Comparison of ENCODE assay signal across 8 cellular contexts in the genomic region with DNA sequence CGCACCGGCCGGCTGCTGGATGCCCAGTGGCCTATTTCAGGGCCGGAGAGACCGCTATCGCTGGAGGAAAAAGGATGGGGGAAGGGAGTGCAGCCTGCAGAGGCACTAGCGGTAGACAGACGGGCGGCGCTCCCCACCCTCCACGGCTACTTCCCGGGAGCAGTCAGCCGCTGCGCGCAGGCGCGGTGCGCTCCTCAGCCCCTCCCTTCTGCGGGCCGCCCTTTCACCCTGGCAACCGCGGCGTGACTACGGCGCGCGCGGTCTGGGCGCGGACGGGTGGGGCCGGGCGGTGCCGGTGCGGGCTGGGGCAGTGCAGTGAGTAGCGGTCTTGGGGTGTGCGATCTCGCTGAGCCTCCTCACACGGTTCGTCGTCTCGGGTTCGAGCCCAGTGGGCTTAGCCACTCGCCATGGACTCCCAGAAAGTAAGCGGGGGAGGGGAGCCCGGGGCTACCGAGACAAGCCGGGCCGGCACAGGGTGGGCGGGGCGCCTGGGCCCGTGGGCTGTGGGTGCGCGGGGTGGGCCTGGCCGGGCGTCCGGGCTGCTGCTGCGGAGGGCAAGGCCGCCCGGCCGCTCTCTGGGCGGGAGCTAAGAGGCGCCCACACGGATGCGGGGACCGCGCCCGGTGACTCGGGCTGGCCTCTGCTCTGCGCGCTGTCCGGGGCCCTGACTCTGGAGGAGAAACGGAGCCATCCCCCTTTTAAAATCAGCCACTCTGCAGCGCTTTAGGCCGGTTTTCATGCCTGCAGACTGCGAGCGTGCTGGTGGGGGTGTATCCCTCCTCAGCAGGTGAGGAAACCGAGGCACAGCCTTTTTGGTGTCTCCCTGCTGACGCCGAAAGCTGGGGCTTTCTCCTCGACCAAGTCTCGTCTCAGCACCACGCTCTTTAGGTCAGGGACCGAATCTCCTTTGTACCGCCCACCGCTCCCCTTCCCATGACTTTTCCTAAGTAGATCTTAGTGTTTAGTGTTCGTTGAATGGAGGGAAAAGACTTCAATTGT. TPM values are rescaled to one million over a fixed set of nuclear protein-coding genes. Genes with fewer than 3 reads are reported as not detected.
DNase-seq lines count a peak whose midpoint lies in the region; ATAC-seq, FAIRE-seq and TF ChIP-seq lines count a peak whose summit lies in the region.

A gene (plus strand): TSS at position 221 of the 999 bp plus-strand sequence. CDS start 187 bp downstream, at position 408.

- H3K36me3 Mint-ChIP-seq in CD14-positive monocyte: no peaks in the 10 kb centered on the region
- no peaks in the 10 kb centered on the region for H3K36me3 Mint-ChIP-seq in activated CD4-positive, alpha-beta T cell treated with anti-CD3 and anti-CD28 coated beads, Interleukin-2, amount 10 ng/mL, durations not matched to agents 7 days and 5 days (ENCODE audit: low read depth)

- no peaks in the 10 kb centered on the region for H3K9me3 ChIP-seq in HepG2 (ENCODE audit: low read length)

- H3K4me2 ChIP-seq in HepG2 (ENCODE audit: low read depth, low read length): peak within 1 kb of the TSS; percentile 81

- no peaks in the 10 kb centered on the region; a peak in 1 of 5 replicates for H3K36me3 ChIP-seq in HepG2 (replicated peaks in 1 of 2; ENCODE audit: control insufficient read depth in 1 of 2, insufficient read depth in 2 of 2, low read length in 2 of 2)

- FAIRE-seq in HepG2 (lab: Jason Lieb, UNC): no peak

- peak within 1 kb of the TSS; percentile 74 for H3K27ac ChIP-seq in HepG2 (ENCODE audit: extremely low read length, insufficient read depth, low read length)

- peak; percentile 92 for ATAC-seq in GM19328 (IDR thresholded peaks at IDR 0.05; ENCODE audit: unreplicated experiment)
- ATAC-seq in HG03460 (IDR thresholded peaks at IDR 0.05; ENCODE audit: unreplicated experiment): peak; percentile 95
- ATAC-seq in HepG2: peak; percentile 95

- no peaks in the 10 kb centered on the region; a peak in 1 of 5 replicates for H3K27me3 ChIP-seq in HepG2 (ENCODE audit: control insufficient read depth in 1 of 2, insufficient read depth in 2 of 2, low read length in 2 of 2)

- peaks cover 0 to 5% (median 4%) of the 10 kb centered on the region in 3 donors for H3K27me3 Mint-ChIP-seq in CD14-positive monocyte (ENCODE audit: low read depth in 3 of 3)
- no peaks in the 10 kb centered on the region for H3K27me3 Mint-ChIP-seq in activated CD4-positive, alpha-beta T cell treated with anti-CD3 and anti-CD28 coated beads, Interleukin-2, amount 10 ng/mL, durations not matched to agents 7 days and 5 days

- intact Hi-C loops in CD14-positive monocyte (cut with micrococcal nuclease): no loop called here
- intact Hi-C loops in HepG2 (cut with micrococcal nuclease; ENCODE audit: unreplicated experiment): loop anchor here (1.0 to 10.0 kb wide), 4 partner anchors 27 to 247 kb away; a partner anchor contains a TSS

- POLR2A ChIA-PET in activated CD4-positive, alpha-beta T cell treated with anti-CD3 and anti-CD28 coated beads, Interleukin-2, amount 10 ng/mL, durations not matched to agents 7 days and 5 days (lab: Charles Lee): no interaction called here
- POLR2A ChIA-PET in HepG2 (lab: Yijun Ruan, JAX): interaction anchor here (1.0 to 4.0 kb wide), 2 partner anchors 15 to 30 kb away, joined by 4 to 19 read pairs; no protein-coding TSS in a partner anchor

- H3K4me1 Mint-ChIP-seq in CD14-positive monocyte: peaks cover 17% of the 10 kb centered on the region
- H3K4me1 Mint-ChIP-seq in activated CD4-positive, alpha-beta T cell treated with anti-CD3 and anti-CD28 coated beads, Interleukin-2, amount 10 ng/mL, durations not matched to agents 7 days and 5 days: peaks cover 27% of the 10 kb centered on the region

- peak within 1 kb of the TSS; percentile 83 to 90 (median 89) for H3K4me3 ChIP-seq in HepG2 (replicated peaks in 1 of 3; ENCODE audit: insufficient read depth in 1 of 3, low read depth in 2 of 3, low read length in 3 of 3)

- TF ChIP-seq CTCF in CD14-positive monocyte (IDR thresholded peaks at IDR 0.05) (peak; percentile 9), HepG2 (CRISPR knock-in tag; IDR thresholded peaks at IDR 0.05) (peak; percentile 80)

- CTCF ChIA-PET in activated CD4-positive, alpha-beta T cell treated with anti-CD3 and anti-CD28 coated beads, Interleukin-2, amount 10 ng/mL, durations not matched to agents 7 days and 5 days (lab: Charles Lee): interaction anchor here (1.0 kb wide), 1 partner anchor 695 kb away, joined by 3 read pairs; no protein-coding TSS in a partner anchor
- CTCF ChIA-PET in HepG2 (lab: Yijun Ruan, JAX; ENCODE audit: low intra/inter-chr PET ratio, low total read pairs): no interaction called here

- no peak within 1 kb of the TSS for H2AFZ ChIP-seq in HepG2 (ENCODE audit: low read length)

- peaks cover 44% of the 10 kb centered on the region for H3K79me2 ChIP-seq in HepG2 (ENCODE audit: insufficient read depth, low read length)

- H3K4me1 ChIP-seq in HepG2 (ENCODE audit: insufficient read depth, low read length): peaks cover 75% of the 10 kb centered on the region

- H4K20me1 ChIP-seq in HepG2 (ENCODE audit: insufficient read depth, low read length): no peaks in the 10 kb centered on the region

- in situ Hi-C loops in HepG2 (cut with HindIII; ENCODE audit: extremely low pct_ligation_motif_present, low pct_unique_long_range_greater_than_20kb): no loop called here

- WGBS in HepG2 (ENCODE audit: low lambda C conversion rate): 0% methylated on average over 26 of the region's 87 CpGs

- H3K4me3 Mint-ChIP-seq in CD14-positive monocyte: peak within 1 kb of the TSS; percentile 83 to 91
- H3K4me3 Mint-ChIP-seq in activated CD4-positive, alpha-beta T cell treated with anti-CD3 and anti-CD28 coated beads, Interleukin-2, amount 10 ng/mL, durations not matched to agents 7 days and 5 days: peak within 1 kb of the TSS; percentile 74

- peak; percentile 74 for TF ChIP-seq RAD21 in HepG2 (CRISPR knock-in tag; IDR thresholded peaks at IDR 0.05)

- H3K27ac Mint-ChIP-seq in CD14-positive monocyte: peak within 1 kb of the TSS; percentile 69 to 90 (median 80)
- peak within 1 kb of the TSS; percentile 79 for H3K27ac Mint-ChIP-seq in activated CD4-positive, alpha-beta T cell treated with anti-CD3 and anti-CD28 coated beads, Interleukin-2, amount 10 ng/mL, durations not matched to agents 7 days and 5 days

- H3K9me3 Mint-ChIP-seq in CD14-positive monocyte: peaks cover 0 to 4% (median 0%) of the 10 kb centered on the region in 7 donors
- H3K9me3 Mint-ChIP-seq in activated CD4-positive, alpha-beta T cell treated with anti-CD3 and anti-CD28 coated beads, Interleukin-2, amount 10 ng/mL, durations not matched to agents 7 days and 5 days: no peaks in the 10 kb centered on the region

- H3K9ac ChIP-seq in HepG2 (ENCODE audit: insufficient read depth, low read depth, low read length): peak within 1 kb of the TSS; percentile 81

- TF ChIP-seq POLR2A in HepG2 (IDR thresholded peaks at IDR 0.05; ENCODE audit: insufficient read depth in 1 of 2, low read depth in 2 of 2, low read length in 2 of 2): peak in 1 of 2 experiments; percentile 79; a peak in 3 of 4 replicates

- TF ChIP-seq EP300 in HepG2 (IDR thresholded peaks at IDR 0.05; ENCODE audit: low read depth in 2 of 2, low read length in 2 of 2): no peak
- TF ChIP-seq EP300 in HepG2 (CRISPR knock-in tag; IDR thresholded peaks at IDR 0.05; ENCODE audit: borderline replicate concordance): peak; percentile 13; the same call in 1 of the 2 replicates

- DNase-seq in CD14-positive monocyte (ENCODE audit: low spot score): peak; percentile 91
- DNase-seq in NCI-H524 (lab: John Stamatoyannopoulos, UW): peak; percentile 92 to 94
- peak; percentile 85 for DNase-seq in activated CD4-positive, alpha-beta T cell treated with anti-CD3 and anti-CD28 coated beads, Interleukin-2, amount 10 ng/mL, durations not matched to agents 7 days and 5 days
- peak; percentile 76 for DNase-seq in dedifferentiated amniotic fluid mesenchymal stem cell (ENCODE audit: extremely low spot score)
- peak; percentile 84 for DNase-seq in HepG2 (ENCODE audit: low spot score)
- DNase-seq in stimulated activated CD4-positive, alpha-beta T cell treated with anti-CD3 and anti-CD28 coated beads, Interleukin-4, amount 100 ng/mL, for 1 hour: peak; percentile 80

- BruUV-seq in HepG2 (replicated peaks; lab: Mats Ljungman, UMichigan): no TSS peak

TF ChIP-seq in HepG2, 621 proteins besides CTCF, POLR2A, EP300 and RAD21 (continues in another document):
- TF ChIP-seq FIP1L1 (IDR thresholded peaks at IDR 0.05; ENCODE audit: borderline replicate concordance, insufficient read depth, low read depth, low read length): no peak

RNA-seq across cellular contexts. Expression of the gene that starts here (rescaled TPM):
- 1 to 10 TPM in 1 of 2 donors, under 1 TPM in 1; 0.96 to 3.2 TPM for polyA plus RNA-seq in CD14-positive monocyte
- total RNA-seq in activated CD4-positive, alpha-beta T cell treated with anti-CD3 and anti-CD28 coated beads, Interleukin-2, amount 10 ng/mL, durations not matched to agents 7 days and 5 days: 1 to 10 TPM; 8.1 TPM
- total RNA-seq in HepG2 (2016; rRNA removed; fragmentation: Illumina TruSeq; extraction: Trizol): 2.8 and 5.1 TPM in 2 replicates
- total RNA-seq in HepG2 (2016; cell fraction: cytosol; rRNA removed; fragmentation: Illumina TruSeq; extraction: Trizol; ENCODE audit: low read depth): 4.7 and 6.0 TPM in 2 replicates
- total RNA-seq in HepG2 (2016; cell fraction: insoluble cytoplasmic fraction; rRNA removed; fragmentation: Illumina TruSeq; extraction: Trizol): 3.0 and 5.1 TPM in 2 replicates
- 2.3 and 2.5 TPM in 2 replicates for total RNA-seq in HepG2 (2016; cell fraction: membrane; rRNA removed; fragmentation: Illumina TruSeq; extraction: Trizol)
- total RNA-seq in HepG2 (2016; cell fraction: nucleus; rRNA removed; fragmentation: Illumina TruSeq; extraction: Trizol): 23.8 and 25.5 TPM in 2 replicates
- 4.1 and 4.2 TPM in 2 replicates for polyA plus RNA-seq in HepG2 (2011; rRNA removed)
- polyA plus RNA-seq in HepG2 (2011; cell fraction: cytosol; rRNA removed): 0.66 and 0.76 TPM in 2 replicates
- 5.8 and 9.2 TPM in 2 replicates for polyA plus RNA-seq in HepG2 (2011; cell fraction: nucleus; rRNA removed)
- polyA plus RNA-seq in HepG2 (2012): 6.1 and 6.9 TPM in 2 replicates
- 0.33 and 0.41 TPM in 2 replicates for polyA plus RNA-seq in HepG2 (2016; cell fraction: cytosol; fragmentation: Illumina TruSeq; extraction: Trizol; ENCODE audit: low read depth)
- 1.8 and 2.1 TPM in 2 replicates for polyA plus RNA-seq in HepG2 (2016; cell fraction: insoluble cytoplasmic fraction; fragmentation: Illumina TruSeq; extraction: Trizol; ENCODE audit: low read depth)
- 0.48 and 0.66 TPM in 2 replicates for polyA plus RNA-seq in HepG2 (2016; cell fraction: membrane; fragmentation: Illumina TruSeq; extraction: Trizol; ENCODE audit: low read depth)
- polyA plus RNA-seq in HepG2 (2016; cell fraction: nucleus; fragmentation: Illumina TruSeq; extraction: Trizol; ENCODE audit: insufficient read depth, low read depth): 13.2 and 14.2 TPM in 2 replicates
- polyA minus RNA-seq in HepG2 (2011; rRNA and poly(A)+ RNA removed; ENCODE audit: low replicate concordance): 1.7 and 3.3 TPM in 2 replicates
- 1.8 and 2.5 TPM in 2 replicates for polyA minus RNA-seq in HepG2 (2011; cell fraction: cytosol; rRNA and poly(A)+ RNA removed)
- polyA minus RNA-seq in HepG2 (2011; cell fraction: nucleus; rRNA and poly(A)+ RNA removed): 89.1 and 107 TPM in 2 replicates

Comparison
In these comparisons a context has a peak if more than half of its experiments do, and no peak if none do; other contexts are left out.
1. Peak in every context shown above with its lines: DNase-seq, ATAC-seq, H3K4me3 ChIP-seq and H3K27ac ChIP-seq.